12 cellular contexts compared by ENCODE assay signal in the genomic region with DNA sequence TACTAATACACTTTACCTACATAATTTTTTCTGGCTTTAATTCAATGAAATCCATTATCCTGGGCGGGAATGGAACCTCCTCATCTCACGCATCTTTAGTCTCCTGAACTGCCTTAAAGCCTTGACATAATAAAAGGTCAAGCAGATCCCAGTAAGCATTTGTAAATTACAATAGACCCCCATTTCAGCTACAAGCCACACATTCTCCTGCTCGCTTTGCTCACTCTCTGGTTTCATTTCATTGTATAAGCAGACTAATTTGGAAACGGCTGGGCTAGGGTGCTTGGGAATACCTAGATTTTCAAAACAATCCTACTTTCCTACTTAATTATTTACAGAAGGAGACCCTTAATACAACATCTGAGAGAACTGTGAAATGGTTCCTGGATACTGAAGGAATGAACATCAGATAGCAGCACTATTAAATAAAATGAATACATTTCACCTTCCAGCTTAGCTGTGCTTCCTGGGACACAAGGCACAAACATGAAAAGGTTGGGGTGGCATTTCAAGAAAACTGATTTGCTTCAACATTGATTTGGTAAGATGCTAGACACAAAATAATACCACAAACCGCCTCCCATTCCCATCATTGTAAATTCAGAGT. TPM values are rescaled to one million over a fixed set of nuclear protein-coding genes. Genes with fewer than 3 reads are reported as not detected.
DNase-seq lines count a peak whose midpoint lies in the region; ATAC-seq and TF ChIP-seq lines count a peak whose summit lies in the region.
"Had no signal": no experiment of that assay in that cellular context is flagged by ENCODE, and none has a peak within 500 bp of the region (broad histone marks: within the 10 kb centered on the region; RNA-seq: fewer than 3 reads in every experiment).

No MANE protein-coding gene starts in this region.

- H3K4me3 Mint-ChIP-seq in activated naive CD4-positive, alpha-beta T cell treated with anti-CD3 and anti-CD28 coated beads, Interleukin-2, amount 10 ng/mL, durations not matched to agents 7 days and 5 days, result peak overlapping the region; percentile 4
- peak overlapping the region; percentile 92 for H3K4me3 Mint-ChIP-seq in WTC11

- H3K27me3 Mint-ChIP-seq in activated naive CD4-positive, alpha-beta T cell treated with anti-CD3 and anti-CD28 coated beads, Interleukin-2, amount 10 ng/mL, durations not matched to agents 7 days and 5 days, result peaks cover 4% of the 10 kb centered on the region
- no peaks in the 10 kb centered on the region for H3K27me3 Mint-ChIP-seq in WTC11 (ENCODE audit: low read depth)

- CTCF ChIA-PET in activated naive CD4-positive, alpha-beta T cell treated with anti-CD3 and anti-CD28 coated beads, Interleukin-2, amount 10 ng/mL, durations not matched to agents 7 days and 5 days (lab: Charles Lee), result no interaction called here
- CTCF ChIA-PET in WTC11 (lab: Charles Lee), result no interaction called here

- no peak overlapping the region for H3K27ac Mint-ChIP-seq in activated naive CD4-positive, alpha-beta T cell treated with anti-CD3 and anti-CD28 coated beads, Interleukin-2, amount 10 ng/mL, durations not matched to agents 7 days and 5 days
- H3K27ac Mint-ChIP-seq in activated naive CD4-positive, alpha-beta T cell treated with anti-CD3 and anti-CD28 coated beads, Interleukin-2, amount 50 U/mL, for 72 hours, result no peak overlapping the region
- peak overlapping the region; percentile 88 for H3K27ac Mint-ChIP-seq in WTC11

- H3K4me1 Mint-ChIP-seq in activated naive CD4-positive, alpha-beta T cell treated with anti-CD3 and anti-CD28 coated beads, Interleukin-2, amount 10 ng/mL, durations not matched to agents 7 days and 5 days, result peaks cover 9% of the 10 kb centered on the region
- peaks cover 41% of the 10 kb centered on the region for H3K4me1 Mint-ChIP-seq in WTC11

- POLR2A ChIA-PET in WTC11 (lab: Charles Lee), result interaction anchor here (1.1 kb wide), 1 partner anchor 59 kb away, joined by 3 read pairs; no protein-coding TSS in a partner anchor

- TF ChIP-seq CTCF in WTC11 (IDR thresholded peaks at IDR 0.05), result no peak

- H3K36me3 Mint-ChIP-seq in activated naive CD4-positive, alpha-beta T cell treated with anti-CD3 and anti-CD28 coated beads, Interleukin-2, amount 10 ng/mL, durations not matched to agents 7 days and 5 days, result no peaks in the 10 kb centered on the region
- H3K36me3 Mint-ChIP-seq in activated naive CD4-positive, alpha-beta T cell treated with anti-CD3 and anti-CD28 coated beads, Interleukin-2, amount 50 U/mL, for 72 hours, result no peaks in the 10 kb centered on the region
- H3K36me3 Mint-ChIP-seq in WTC11, result peaks cover 13% of the 10 kb centered on the region
- H3K36me3 Mint-ChIP-seq: naive B cell had no signal

- H3K4me3 ChIP-seq in iPS-11a (ENCODE audit: low read depth, low read length), result peak overlapping the region; percentile 84

- no peak for TF ChIP-seq POLR2A in erythroblast (IDR thresholded peaks at IDR 0.05; ENCODE audit: low read length)

- ATAC-seq in activated naive CD4-positive, alpha-beta T cell treated with anti-CD3 and anti-CD28 coated beads, Interleukin-2, amount 50 U/mL, for 72 hours, result no peak
- ATAC-seq in WTC11, result peak; percentile 4; the same call in 1 of the 2 replicates
- no peak for ATAC-seq in HG03432 (IDR thresholded peaks at IDR 0.05; ENCODE audit: unreplicated experiment)

- peak overlapping the region; percentile 86 for H3K27ac ChIP-seq in temporal lobe (ENCODE audit: low read depth, low read length)

- DNase-seq in activated naive CD4-positive, alpha-beta T cell treated with anti-CD3 and anti-CD28 coated beads, Interleukin-2, amount 10 ng/mL, durations not matched to agents 7 days and 5 days, result no peak
- DNase-seq in activated naive CD4-positive, alpha-beta T cell treated with anti-CD3 and anti-CD28 coated beads, Interleukin-2, amount 50 U/mL, for 72 hours (ENCODE audit: low spot score in 2 of 2), result no peak
- DNase-seq in WTC11 (ENCODE audit: low spot score), result no peak
- DNase-seq in SW480 (ENCODE audit: low spot score), result no peak
- DNase-seq in erythroblast (lab: John Stamatoyannopoulos, UW), result no peak
- DNase-seq: naive B cell; NCI-H1436; stimulated activated CD4-positive, alpha-beta T cell treated with anti-CD3 and anti-CD28 coated beads, Interleukin-12 subunit alpha, Interleukin-12 subunit beta, amount 100 ng/mL, for 4 hours had no signal

- H3K9me3 Mint-ChIP-seq in activated naive CD4-positive, alpha-beta T cell treated with anti-CD3 and anti-CD28 coated beads, Interleukin-2, amount 10 ng/mL, durations not matched to agents 7 days and 5 days, result no peaks in the 10 kb centered on the region
- peaks cover 0 to 4% of the 10 kb centered on the region in 2 donors for H3K9me3 Mint-ChIP-seq in activated naive CD4-positive, alpha-beta T cell treated with anti-CD3 and anti-CD28 coated beads, Interleukin-2, amount 50 U/mL, for 72 hours
- peaks cover 12% of the 10 kb centered on the region for H3K9me3 Mint-ChIP-seq in WTC11

TF ChIP-seq in WTC11, 78 proteins besides CTCF, POLR2A, EP300 and RAD21 (continues in another document):
- TF ChIP-seq SP1 (CRISPR knock-in tag; conservative IDR thresholded peaks at IDR 0.05) (no peak), ZNF121 (CRISPR knock-in tag; IDR thresholded peaks at IDR 0.05) (no peak), IRF2 (CRISPR knock-in tag; IDR thresholded peaks at IDR 0.05; ENCODE audit: borderline replicate concordance, low read depth) (no peak), ZNF423 (CRISPR knock-in tag; IDR thresholded peaks at IDR 0.05) (no peak), ZNF232 (CRISPR knock-in tag; IDR thresholded peaks at IDR 0.05) (no peak), RELA (CRISPR knock-in tag; IDR thresholded peaks at IDR 0.05; ENCODE audit: borderline replicate concordance) (no peak), TCF7 (CRISPR knock-in tag; IDR thresholded peaks at IDR 0.05; ENCODE audit: low read depth) (no peak), ATF1 (CRISPR knock-in tag; IDR thresholded peaks at IDR 0.05) (no peak), TP53 (CRISPR knock-in tag; IDR thresholded peaks at IDR 0.05) (no peak), RORB (CRISPR knock-in tag; IDR thresholded peaks at IDR 0.05) (no peak), ZNF219 (CRISPR knock-in tag; IDR thresholded peaks at IDR 0.05; ENCODE audit: borderline replicate concordance) (no peak)
- TF ChIP-seq, protein P1, sequence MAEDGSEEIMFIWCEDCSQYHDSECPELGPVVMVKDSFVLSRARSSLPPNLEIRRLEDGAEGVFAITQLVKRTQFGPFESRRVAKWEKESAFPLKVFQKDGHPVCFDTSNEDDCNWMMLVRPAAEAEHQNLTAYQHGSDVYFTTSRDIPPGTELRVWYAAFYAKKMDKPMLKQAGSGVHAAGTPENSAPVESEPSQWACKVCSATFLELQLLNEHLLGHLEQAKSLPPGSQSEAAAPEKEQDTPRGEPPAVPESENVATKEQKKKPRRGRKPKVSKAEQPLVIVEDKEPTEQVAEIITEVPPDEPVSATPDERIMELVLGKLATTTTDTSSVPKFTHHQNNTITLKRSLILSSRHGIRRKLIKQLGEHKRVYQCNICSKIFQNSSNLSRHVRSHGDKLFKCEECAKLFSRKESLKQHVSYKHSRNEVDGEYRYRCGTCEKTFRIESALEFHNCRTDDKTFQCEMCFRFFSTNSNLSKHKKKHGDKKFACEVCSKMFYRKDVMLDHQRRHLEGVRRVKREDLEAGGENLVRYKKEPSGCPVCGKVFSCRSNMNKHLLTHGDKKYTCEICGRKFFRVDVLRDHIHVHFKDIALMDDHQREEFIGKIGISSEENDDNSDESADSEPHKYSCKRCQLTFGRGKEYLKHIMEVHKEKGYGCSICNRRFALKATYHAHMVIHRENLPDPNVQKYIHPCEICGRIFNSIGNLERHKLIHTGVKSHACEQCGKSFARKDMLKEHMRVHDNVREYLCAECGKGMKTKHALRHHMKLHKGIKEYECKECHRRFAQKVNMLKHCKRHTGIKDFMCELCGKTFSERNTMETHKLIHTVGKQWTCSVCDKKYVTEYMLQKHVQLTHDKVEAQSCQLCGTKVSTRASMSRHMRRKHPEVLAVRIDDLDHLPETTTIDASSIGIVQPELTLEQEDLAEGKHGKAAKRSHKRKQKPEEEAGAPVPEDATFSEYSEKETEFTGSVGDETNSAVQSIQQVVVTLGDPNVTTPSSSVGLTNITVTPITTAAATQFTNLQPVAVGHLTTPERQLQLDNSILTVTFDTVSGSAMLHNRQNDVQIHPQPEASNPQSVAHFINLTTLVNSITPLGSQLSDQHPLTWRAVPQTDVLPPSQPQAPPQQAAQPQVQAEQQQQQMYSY (CRISPR knock-in tag; IDR thresholded peaks at IDR 0.05), result no peak
- TF ChIP-seq, protein P2, sequence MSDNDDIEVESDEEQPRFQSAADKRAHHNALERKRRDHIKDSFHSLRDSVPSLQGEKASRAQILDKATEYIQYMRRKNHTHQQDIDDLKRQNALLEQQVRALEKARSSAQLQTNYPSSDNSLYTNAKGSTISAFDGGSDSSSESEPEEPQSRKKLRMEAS (CRISPR knock-in tag; IDR thresholded peaks at IDR 0.05), result no peak
- TF ChIP-seq, protein P3, sequence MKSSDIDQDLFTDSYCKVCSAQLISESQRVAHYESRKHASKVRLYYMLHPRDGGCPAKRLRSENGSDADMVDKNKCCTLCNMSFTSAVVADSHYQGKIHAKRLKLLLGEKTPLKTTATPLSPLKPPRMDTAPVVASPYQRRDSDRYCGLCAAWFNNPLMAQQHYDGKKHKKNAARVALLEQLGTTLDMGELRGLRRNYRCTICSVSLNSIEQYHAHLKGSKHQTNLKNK (CRISPR knock-in tag; IDR thresholded peaks at IDR 0.05), result no peak

RNA-seq across cellular contexts. Expression of gene JAKMIP2, which starts 1.5 kb away (rescaled TPM):
- total RNA-seq in activated naive CD4-positive, alpha-beta T cell treated with anti-CD3 and anti-CD28 coated beads, Interleukin-2, amount 50 U/mL, for 72 hours, result under 1 TPM; 0.30 to 0.60 TPM
- total RNA-seq in WTC11 (2021), result 10.9 to 11.9 TPM (median 11.8 TPM) in 3 replicates
- 49.7 TPM for total RNA-seq in temporal lobe

RNA-seq across cellular contexts. Expression of gene SPINK1, which starts 50.4 kb away (rescaled TPM):
- not detected for total RNA-seq in activated naive CD4-positive, alpha-beta T cell treated with anti-CD3 and anti-CD28 coated beads, Interleukin-2, amount 50 U/mL, for 72 hours
- total RNA-seq in WTC11 (2021) (5.4 to 10.6 TPM (median 5.5 TPM) in 3 replicates), temporal lobe (under 0.01 TPM)
- total RNA-seq: RPMI7951 had no signal
